ENCODE assay signal across 8 cellular contexts in the genomic region with DNA sequence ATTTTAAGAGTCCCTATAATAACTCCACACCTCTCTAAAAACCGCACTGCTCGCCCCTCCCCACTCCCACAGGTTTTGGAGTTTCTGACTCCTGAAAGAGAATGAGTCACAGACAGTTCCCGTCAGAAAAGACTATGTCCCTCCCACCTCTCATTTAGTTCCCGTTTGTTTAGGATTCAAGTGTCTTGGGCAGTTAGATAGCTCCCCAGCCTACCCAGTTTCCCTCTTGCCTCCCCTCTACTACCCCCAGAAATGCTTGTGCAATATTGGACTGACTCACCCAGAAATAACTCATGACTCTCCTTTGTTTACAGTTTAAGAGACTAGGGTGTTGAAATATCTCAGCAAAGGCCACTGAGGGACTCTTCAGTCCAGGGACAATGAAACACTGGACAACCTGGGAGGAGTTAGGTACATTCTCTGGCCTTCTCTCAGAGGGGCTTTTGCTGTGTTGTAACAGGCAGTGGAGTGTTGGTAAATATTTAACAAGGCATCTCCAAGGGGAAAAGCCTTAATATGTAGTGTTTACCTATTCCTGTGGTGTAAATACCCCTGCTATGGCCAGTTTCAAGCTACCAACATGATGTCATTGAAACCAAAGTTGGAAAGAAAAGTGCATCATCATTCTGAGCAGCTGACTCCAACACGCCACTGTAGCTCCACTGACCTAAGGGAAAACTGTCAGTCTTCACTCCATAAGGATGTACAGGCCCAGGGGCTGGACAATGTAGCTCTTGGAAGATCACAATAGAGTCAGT.
DNase-seq lines count a peak whose midpoint lies in the region; ATAC-seq, FAIRE-seq and TF ChIP-seq lines count a peak whose summit lies in the region.

No MANE protein-coding gene starts in this region.

- CTCF ChIA-PET in K562 (lab: Yijun Ruan, JAX; ENCODE audit: low intra/inter-chr PET ratio) = interaction anchor here (0.6 kb wide), 1 partner anchor 62 kb away, joined by 4 read pairs; no protein-coding TSS in a partner anchor

- peaks cover 4% of the 10 kb centered on the region for H3K36me3 Mint-ChIP-seq in T-helper 17 cell (ENCODE audit: low read depth)

- POLR2A ChIA-PET in K562 (lab: Yijun Ruan, JAX) = interaction anchor here (0.7 to 2.2 kb wide), 21 partner anchors 8 to 158 kb away, joined by 3 to 23 read pairs (median 4); a partner anchor contains a TSS

- intact Hi-C loops in K562 (cut with micrococcal nuclease) = loop anchor here (1.0 kb wide), 1 partner anchor 114 kb away; no protein-coding TSS in a partner anchor

- H3K27me3 Mint-ChIP-seq in T-helper 17 cell = no peaks in the 10 kb centered on the region

- peaks cover 20% of the 10 kb centered on the region for H3K4me1 Mint-ChIP-seq in T-helper 17 cell

- H3K9me3 ChIP-seq in T-helper 17 cell (ENCODE audit: control insufficient read depth, low read length, poor library complexity, severe bottlenecking) = no peaks in the 10 kb centered on the region
- H3K9me3 ChIP-seq in K562 (replicated peaks; ENCODE audit: control insufficient read depth, insufficient read depth, low read depth, low read length) = no peaks in the 10 kb centered on the region

- H3K27me3 ChIP-seq in K562 (ENCODE audit: control insufficient read depth in 2 of 2, insufficient read depth in 2 of 2, low read length in 2 of 2) = no peaks in the 10 kb centered on the region

- peak; percentile 93 for TF ChIP-seq EP300 in K562 (IDR thresholded peaks at IDR 0.05; ENCODE audit: low read length)

- DNase-seq in HS-5 (ENCODE audit: low read depth) (peak; percentile 98), T-helper 17 cell (peak in 1 of 3 donors; percentile 28), K562 (ENCODE audit: extremely low read depth in 1 of 4, low spot score in 3 of 4) (peak; percentile 72 to 96 (median 80)), kidney tubule cell (ENCODE audit: low spot score) (peak; percentile 100)
- peak; percentile 54 to 65 for DNase-seq in stimulated activated CD4-positive, alpha-beta T cell treated with anti-CD3 and anti-CD28 coated beads, Interleukin-1b, Interleukin-23, amount 100 ng/mL, for 4 hours (ENCODE audit: low read depth in 2 of 2)

- H3K79me2 ChIP-seq in K562 (ENCODE audit: control insufficient read depth, insufficient read depth, low read length) = peaks cover 14% of the 10 kb centered on the region

- no peaks in the 10 kb centered on the region for H4K20me1 ChIP-seq in K562 (replicated peaks; ENCODE audit: control insufficient read depth, insufficient read depth, low read length)

- H3K9me1 ChIP-seq in K562 (ENCODE audit: control insufficient read depth, insufficient read depth, low read length) = no peaks in the 10 kb centered on the region

- H3K4me1 ChIP-seq in K562 (replicated peaks in 1 of 2; ENCODE audit: control insufficient read depth in 2 of 2, insufficient read depth in 2 of 2, low read length in 2 of 2) = peaks cover 42 to 48% of the 10 kb centered on the region in 2 experiments

- in situ Hi-C loops in K562 (cut with MboI) = loop anchor here (5.0 kb wide), 1 partner anchor 108 kb away; no protein-coding TSS in a partner anchor

- BruUV-seq in K562 (replicated peaks; lab: Mats Ljungman, UMichigan) = TSS peak; percentile 91

- H3K4me3 ChIP-seq in K562 = no peak overlapping the region

- peak overlapping the region; percentile 26 to 81; a peak in 3 of 4 replicates for H3K9ac ChIP-seq in K562 (ENCODE audit: insufficient read depth in 1 of 2, low read depth in 2 of 2, low read length in 2 of 2)

- H3K4me2 ChIP-seq in K562 (ENCODE audit: insufficient read depth, low read length) = peak overlapping the region; percentile 70

- H3K4me3 Mint-ChIP-seq in T-helper 17 cell = peak overlapping the region; percentile 47

- H3K27ac ChIP-seq in 22Rv1 (peak overlapping the region; percentile 68), K562 (ENCODE audit: extremely low read depth, low read depth, low read length) (peak overlapping the region; percentile 99)

- H2AFZ ChIP-seq in K562 (ENCODE audit: low read depth, low read length) = peak overlapping the region; percentile 79

- no peak for TF ChIP-seq RAD21 in K562 (CRISPR knock-in tag; conservative IDR thresholded peaks at IDR 0.05 in 1 of 2, IDR thresholded peaks at IDR 0.05 in 1 of 2)

- WGBS in K562 (ENCODE audit: insufficient coverage, low coverage, missing lambda C conversion rate) = 0% methylated on average over 5 of the region's 5 CpGs

- TF ChIP-seq CTCF in 22Rv1 (IDR thresholded peaks at IDR 0.05) (no peak), K562 (IDR thresholded peaks at IDR 0.05 in 2 of 3, conservative IDR thresholded peaks at IDR 0.05 in 1 of 3; ENCODE audit: insufficient read depth in 2 of 3, low read depth in 1 of 3, low read length in 3 of 3) (0 out of 6 replicates have a peak, but pooled peaks of 1 of the 3 experiments have one; percentile 1)

- peak; percentile 33 for ATAC-seq in GM19035 (IDR thresholded peaks at IDR 0.05; ENCODE audit: unreplicated experiment)
- peak; percentile 26 for ATAC-seq in T-helper 17 cell
- ATAC-seq in K562 = peak; percentile 85
- no peak for ATAC-seq in GM18873 (IDR thresholded peaks at IDR 0.05; ENCODE audit: low FRiP score, unreplicated experiment)

- peak; percentile 53 for TF ChIP-seq POLR2A in K562 (conservative IDR thresholded peaks at IDR 0.05)

- peak; percentile 96 for FAIRE-seq in K562 (lab: Jason Lieb, UNC)

- peak overlapping the region; percentile 79 for H3K27ac Mint-ChIP-seq in T-helper 17 cell

- no peaks in the 10 kb centered on the region for H3K36me3 ChIP-seq in K562 (ENCODE audit: control insufficient read depth, insufficient read depth, low read length)

TF ChIP-seq in K562, 482 proteins besides CTCF, POLR2A, EP300 and RAD21 (continues in another document):
- TF ChIP-seq ZNF384 (IDR thresholded peaks at IDR 0.05; ENCODE audit: low read depth, low read length) (no peak), ZNF197 (CRISPR knock-in tag; IDR thresholded peaks at IDR 0.05; ENCODE audit: low read depth) (no peak; the same call in 1 of the 2 replicates), KAT2B (IDR thresholded peaks at IDR 0.05; ENCODE audit: low read depth, low read length) (no peak), NFIX (CRISPR knock-in tag; IDR thresholded peaks at IDR 0.05; ENCODE audit: low read depth) (no peak), ATF7 (IDR thresholded peaks at IDR 0.05) (peak; percentile 99), GABPB1 (CRISPR knock-in tag; IDR thresholded peaks at IDR 0.05) (peak; percentile 56; the same call in 1 of the 2 replicates), HNRNPUL1 (IDR thresholded peaks at IDR 0.05; ENCODE audit: low read length) (no peak), ETV1 (tag; conservative IDR thresholded peaks at IDR 0.05; ENCODE audit: low read depth) (0 out of 2 replicates have a peak, but pooled peaks have one; percentile 2), MED1 (CRISPR knock-in tag; IDR thresholded peaks at IDR 0.05; ENCODE audit: borderline replicate concordance) (no peak), ZNF3 (CRISPR knock-in tag; IDR thresholded peaks at IDR 0.05) (no peak), JUNB (CRISPR knock-in tag; conservative IDR thresholded peaks at IDR 0.05) (peak; percentile 17; the same call in 1 of the 2 replicates), ZNF354B (CRISPR knock-in tag; IDR thresholded peaks at IDR 0.05) (0 out of 2 replicates have a peak, but pooled peaks have one; percentile 40), LARP7 (IDR thresholded peaks at IDR 0.05) (no peak), MAZ (CRISPR knock-in tag; conservative IDR thresholded peaks at IDR 0.05 in 1 of 2, IDR thresholded peaks at IDR 0.05 in 1 of 2) (peak; percentile 79 to 81), TOE1 (IDR thresholded peaks at IDR 0.05; ENCODE audit: borderline replicate concordance) (peak; percentile 94), TOE1 (CRISPR knock-in tag; IDR thresholded peaks at IDR 0.05; ENCODE audit: borderline replicate concordance, low read depth) (no peak), KAT7 (CRISPR knock-in tag; IDR thresholded peaks at IDR 0.05; ENCODE audit: borderline replicate concordance) (peak; percentile 76; the same call in 1 of the 2 replicates)
- TF ChIP-seq, protein P1, sequence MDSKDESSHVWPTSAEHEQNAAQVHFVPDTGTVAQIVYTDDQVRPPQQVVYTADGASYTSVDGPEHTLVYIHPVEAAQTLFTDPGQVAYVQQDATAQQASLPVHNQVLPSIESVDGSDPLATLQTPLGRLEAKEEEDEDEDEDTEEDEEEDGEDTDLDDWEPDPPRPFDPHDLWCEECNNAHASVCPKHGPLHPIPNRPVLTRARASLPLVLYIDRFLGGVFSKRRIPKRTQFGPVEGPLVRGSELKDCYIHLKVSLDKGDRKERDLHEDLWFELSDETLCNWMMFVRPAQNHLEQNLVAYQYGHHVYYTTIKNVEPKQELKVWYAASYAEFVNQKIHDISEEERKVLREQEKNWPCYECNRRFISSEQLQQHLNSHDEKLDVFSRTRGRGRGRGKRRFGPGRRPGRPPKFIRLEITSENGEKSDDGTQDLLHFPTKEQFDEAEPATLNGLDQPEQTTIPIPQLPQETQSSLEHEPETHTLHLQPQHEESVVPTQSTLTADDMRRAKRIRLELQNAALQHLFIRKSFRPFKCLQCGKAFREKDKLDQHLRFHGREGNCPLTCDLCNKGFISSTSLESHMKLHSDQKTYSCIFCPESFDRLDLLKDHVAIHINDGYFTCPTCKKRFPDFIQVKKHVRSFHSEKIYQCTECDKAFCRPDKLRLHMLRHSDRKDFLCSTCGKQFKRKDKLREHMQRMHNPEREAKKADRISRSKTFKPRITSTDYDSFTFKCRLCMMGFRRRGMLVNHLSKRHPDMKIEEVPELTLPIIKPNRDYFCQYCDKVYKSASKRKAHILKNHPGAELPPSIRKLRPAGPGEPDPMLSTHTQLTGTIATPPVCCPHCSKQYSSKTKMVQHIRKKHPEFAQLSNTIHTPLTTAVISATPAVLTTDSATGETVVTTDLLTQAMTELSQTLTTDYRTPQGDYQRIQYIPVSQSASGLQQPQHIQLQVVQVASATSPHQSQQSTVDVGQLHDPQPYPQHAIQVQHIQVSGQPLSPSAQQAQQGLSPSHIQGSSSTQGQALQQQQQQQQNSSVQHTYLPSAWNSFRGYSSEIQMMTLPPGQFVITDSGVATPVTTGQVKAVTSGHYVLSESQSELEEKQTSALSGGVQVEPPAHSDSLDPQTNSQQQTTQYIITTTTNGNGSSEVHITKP (IDR thresholded peaks at IDR 0.05; ENCODE audit: partially characterized antibody) = peak; percentile 99
- TF ChIP-seq, protein P2, sequence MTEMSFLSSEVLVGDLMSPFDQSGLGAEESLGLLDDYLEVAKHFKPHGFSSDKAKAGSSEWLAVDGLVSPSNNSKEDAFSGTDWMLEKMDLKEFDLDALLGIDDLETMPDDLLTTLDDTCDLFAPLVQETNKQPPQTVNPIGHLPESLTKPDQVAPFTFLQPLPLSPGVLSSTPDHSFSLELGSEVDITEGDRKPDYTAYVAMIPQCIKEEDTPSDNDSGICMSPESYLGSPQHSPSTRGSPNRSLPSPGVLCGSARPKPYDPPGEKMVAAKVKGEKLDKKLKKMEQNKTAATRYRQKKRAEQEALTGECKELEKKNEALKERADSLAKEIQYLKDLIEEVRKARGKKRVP (CRISPR knock-in tag; IDR thresholded peaks at IDR 0.05) = peak; percentile 66
